18 cellular contexts compared by ENCODE assay signal in the genomic region with DNA sequence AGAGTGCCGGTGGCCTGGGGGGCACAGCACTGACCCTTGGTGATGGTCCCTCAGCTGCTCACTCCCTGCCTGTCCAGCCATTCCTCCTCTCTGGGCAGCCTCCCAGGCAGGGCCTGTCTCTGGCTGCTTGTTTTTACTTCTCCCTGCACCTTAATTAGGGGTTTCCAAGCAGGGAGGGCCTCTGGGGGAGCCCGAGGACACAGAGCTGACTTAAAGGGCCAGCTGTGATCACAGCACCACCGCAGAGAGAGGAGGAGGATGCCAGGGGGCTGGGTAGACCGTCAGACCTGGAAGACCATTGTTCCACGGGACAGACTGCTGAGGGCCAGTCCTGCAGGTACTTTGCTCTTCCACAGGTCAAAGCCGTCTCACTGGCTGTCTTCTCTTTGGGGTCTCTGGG.
DNase-seq lines count a peak whose midpoint lies in the region; ATAC-seq and TF ChIP-seq lines count a peak whose summit lies in the region.
"Had no signal": no experiment of that assay in that cellular context is flagged by ENCODE, and none has a peak within 500 bp of the region (broad histone marks: within the 10 kb centered on the region; RNA-seq: fewer than 3 reads in every experiment).

No MANE protein-coding gene starts in this region.

- TF ChIP-seq CTCF in retinal pigment epithelial cell (conservative IDR thresholded peaks at IDR 0.05; ENCODE audit: low read depth, low read length): peak; percentile 5

- no peaks in the 10 kb centered on the region for H3K9me3 Mint-ChIP-seq in T-helper 1 cell treated with Interleukin-12 subunit alpha and Interleukin-12 subunit beta and Interleukin-4 antibody, amounts not matched to agents 30 μg/mL and 1 μg/mL, for 36 hours
- H3K9me3 Mint-ChIP-seq: stimulated activated naive B cell treated with anti-CD40 and anti-IgM and Interleukin-4, amounts not matched to agents 10 μg/mL and 1 μg/mL and 100 μg/mL, for 72 hours had no signal

- peaks cover 18% of the 10 kb centered on the region for H3K4me1 Mint-ChIP-seq in T-helper 1 cell treated with Interleukin-12 subunit alpha and Interleukin-12 subunit beta and Interleukin-4 antibody, amounts not matched to agents 30 μg/mL and 1 μg/mL, for 36 hours (ENCODE audit: low read depth)

- H3K27me3 Mint-ChIP-seq in T-helper 1 cell treated with Interleukin-12 subunit alpha and Interleukin-12 subunit beta and Interleukin-4 antibody, amounts not matched to agents 30 μg/mL and 1 μg/mL, for 36 hours (ENCODE audit: low read depth): peaks cover 38% of the 10 kb centered on the region

- no peak overlapping the region for H3K4me3 ChIP-seq in retinal pigment epithelial cell (ENCODE audit: low read length)

- no peaks in the 10 kb centered on the region for H3K36me3 Mint-ChIP-seq in T-helper 1 cell treated with Interleukin-12 subunit alpha and Interleukin-12 subunit beta and Interleukin-4 antibody, amounts not matched to agents 30 μg/mL and 1 μg/mL, for 36 hours (ENCODE audit: low read depth)
- H3K36me3 Mint-ChIP-seq: stimulated activated naive B cell treated with anti-CD40 and anti-IgM and Interleukin-4, amounts not matched to agents 10 μg/mL and 1 μg/mL and 100 μg/mL, for 72 hours had no signal

- H3K27ac Mint-ChIP-seq in T-helper 1 cell treated with Interleukin-12 subunit alpha and Interleukin-12 subunit beta and Interleukin-4 antibody, amounts not matched to agents 30 μg/mL and 1 μg/mL, for 36 hours: no peak overlapping the region
- H3K27ac Mint-ChIP-seq: stimulated activated naive B cell treated with anti-CD40 and anti-IgM and Interleukin-4, amounts not matched to agents 10 μg/mL and 1 μg/mL and 100 μg/mL, for 72 hours had no signal

- peak overlapping the region; percentile 7 for H3K4me3 Mint-ChIP-seq in T-helper 1 cell treated with Interleukin-12 subunit alpha and Interleukin-12 subunit beta and Interleukin-4 antibody, amounts not matched to agents 30 μg/mL and 1 μg/mL, for 36 hours
- H3K4me3 Mint-ChIP-seq: T-helper 17 cell had no signal

- ATAC-seq in GM19035 (IDR thresholded peaks at IDR 0.05; ENCODE audit: unreplicated experiment): no peak
- ATAC-seq in HG03025 (IDR thresholded peaks at IDR 0.05; ENCODE audit: low FRiP score, unreplicated experiment): no peak
- ATAC-seq: A549; stimulated activated naive B cell treated with anti-CD40 and anti-IgM and Interleukin-4, amounts not matched to agents 10 μg/mL and 1 μg/mL and 100 μg/mL, for 72 hours; T-helper 17 cell had no signal

- DNase-seq in T-helper 1 cell (no peak), NCI-H2227 treated with DMSO at 0.1 percent for 48 hours (lab: John Stamatoyannopoulos, UW) (peak; percentile 23), islet precursor cell (peak; percentile 67), retinal pigment epithelial cell (ENCODE audit: low read depth) (no peak), cortex of kidney (lab: John Stamatoyannopoulos, UW) (no peak)
- DNase-seq: activated gamma-delta T cell; EL; kidney glomerular epithelial cell; NCI-H187 treated with DMSO at 0.1 percent for 48 hours; SHP77 treated with DMSO at 0.1 percent for 48 hours; stimulated activated CD4-positive, alpha-beta T cell treated with anti-CD3 and anti-CD28 coated beads, Interleukin-12 subunit alpha, Interleukin-12 subunit beta, amount 100 ng/mL, for 4 hours; stimulated activated naive B cell treated with anti-CD40 and anti-IgM and Interleukin-4, amounts not matched to agents 10 μg/mL and 1 μg/mL and 100 μg/mL, for 72 hours; T-helper 17 cell; trophoblast cell had no signal

Comparison
In these comparisons a context has a peak if more than half of its experiments do, and no peak if none do; other contexts are left out.
1. DNase-seq: peak in NCI-H2227 treated with DMSO at 0.1 percent for 48 hours (single experiment) and islet precursor cell (single experiment); none in T-helper 1 cell (0 of 5), retinal pigment epithelial cell (single experiment) and cortex of kidney (single experiment).